In the genomic region with DNA sequence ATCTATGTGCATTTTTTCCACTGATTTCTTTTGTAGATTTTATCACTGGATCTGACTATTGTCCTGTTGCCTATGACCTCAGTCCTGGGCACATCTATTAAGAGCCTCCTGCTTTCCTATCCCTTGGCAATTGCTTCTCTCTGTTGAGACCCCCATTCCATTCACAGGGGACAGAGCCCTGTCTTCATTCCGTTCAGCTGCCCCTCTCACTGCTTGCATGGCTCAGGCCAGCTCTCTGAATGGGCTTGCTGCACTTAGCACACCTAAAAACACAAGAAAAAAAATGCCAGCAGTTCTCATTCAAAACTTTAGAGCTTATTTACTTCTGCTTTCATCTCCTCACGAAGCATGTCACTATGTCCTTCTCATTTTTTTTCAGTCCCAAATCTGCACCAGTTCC, we compare ENCODE assay signal across 17 cellular contexts.
A peak's percentile ranks its signal among the peaks of the same experiment; 100 is the strongest.
DNase-seq lines count a peak whose midpoint lies in the region; ATAC-seq, FAIRE-seq and TF ChIP-seq lines count a peak whose summit lies in the region.
"Had no signal": no experiment of that assay in that cellular context is flagged by ENCODE, and none has a peak within 500 bp of the region (broad histone marks: within the 10 kb centered on the region; RNA-seq: fewer than 3 reads in every experiment).

No MANE protein-coding gene starts in this region.

- H3K79me2 ChIP-seq in H1 (ENCODE audit: control insufficient read depth in 1 of 2, insufficient read depth in 2 of 2, low read length in 2 of 2): no peaks in the 10 kb centered on the region
- H3K79me2 ChIP-seq in mesendoderm (ENCODE audit: control insufficient read depth, insufficient read depth, low read length): no peaks in the 10 kb centered on the region

- no peaks in the 10 kb centered on the region for H3K27me3 Mint-ChIP-seq in stimulated activated memory B cell treated with anti-CD40 and anti-IgM and Interleukin-4, amounts not matched to agents 10 μg/mL and 1 μg/mL and 100 μg/mL, for 72 hours
- H3K27me3 Mint-ChIP-seq: B cell; CD4-positive, alpha-beta T cell had no signal

- no peaks in the 10 kb centered on the region for H3K23me2 ChIP-seq in H1 (ENCODE audit: low read depth, low read length)

- H2BK15ac ChIP-seq in H1 (ENCODE audit: low read length): no peak overlapping the region
- no peak overlapping the region for H2BK15ac ChIP-seq in mesendoderm (replicated peaks; ENCODE audit: low read depth)

- H2AFZ ChIP-seq in H1 (ENCODE audit: low read length): no peak overlapping the region

- H3K4me3 ChIP-seq in HUES64 (ENCODE audit: low read length): no peak overlapping the region
- H3K4me3 ChIP-seq in H1 (ENCODE audit: extremely low read depth in 1 of 4, insufficient read depth in 2 of 4, low read depth in 3 of 4, low read length in 4 of 4): no peak overlapping the region
- no peak overlapping the region for H3K4me3 ChIP-seq in mesendoderm (ENCODE audit: low read length)
- H3K4me3 ChIP-seq: K562 had no signal

- H3K14ac ChIP-seq in H1 (ENCODE audit: insufficient read length): no peak overlapping the region

- no peak overlapping the region for H4K8ac ChIP-seq in H1 (ENCODE audit: extremely low read depth, insufficient read depth, low read length)
- no peak overlapping the region for H4K8ac ChIP-seq in mesendoderm (ENCODE audit: low read depth, low read length)

- H3K27ac Mint-ChIP-seq in stimulated activated memory B cell treated with anti-CD40 and anti-IgM and Interleukin-4, amounts not matched to agents 10 μg/mL and 1 μg/mL and 100 μg/mL, for 72 hours: no peak overlapping the region
- H3K27ac Mint-ChIP-seq: B cell; CD4-positive, alpha-beta T cell had no signal

- no peaks in the 10 kb centered on the region for H3K36me3 Mint-ChIP-seq in stimulated activated memory B cell treated with anti-CD40 and anti-IgM and Interleukin-4, amounts not matched to agents 10 μg/mL and 1 μg/mL and 100 μg/mL, for 72 hours

- H3K4me1 ChIP-seq in HUES64 (ENCODE audit: insufficient read depth, low read length) (peaks cover 41% of the 10 kb centered on the region), H1 (replicated peaks in 1 of 4; ENCODE audit: control insufficient read depth in 3 of 4, insufficient read depth in 4 of 4, low read length in 3 of 4) (peaks cover 0 to 22% (median 7%) of the 10 kb centered on the region in 4 experiments; a peak in 3 of 7 replicates), mesendoderm (ENCODE audit: control insufficient read depth, low read depth, low read length) (peaks cover 2% of the 10 kb centered on the region)

- 0 out of 2 replicates have a peak overlapping the region, but pooled peaks have one; percentile 37 for H2BK20ac ChIP-seq in H1 (ENCODE audit: low read length)

- H3K4me2 ChIP-seq in H1 (ENCODE audit: insufficient read depth in 1 of 2, low read depth in 2 of 2, low read length in 2 of 2) (no peak overlapping the region), mesendoderm (ENCODE audit: low read length) (no peak overlapping the region)

- H3K18ac ChIP-seq in H1 (ENCODE audit: extremely low read depth, low read length) (no peak overlapping the region), mesendoderm (ENCODE audit: low read length) (peak overlapping the region; percentile 22)

- no peak overlapping the region; the same call in 1 of the 2 replicates for H2BK12ac ChIP-seq in H1 (ENCODE audit: low read depth, low read length)

- DNase-seq in H1 (ENCODE audit: low read depth in 1 of 2, low spot score in 2 of 2) (no peak), mesendoderm (peak; percentile 3), Kasumi-1 (lab: John Stamatoyannopoulos, UW) (no peak)
- DNase-seq: C1 segment of cervical spinal cord; CD4-positive, alpha-beta T cell; DMS79 treated with DMSO at 0.1 percent for 48 hours; EL; GDM1; H7 had no signal

- no peaks in the 10 kb centered on the region for H3K9me3 ChIP-seq in HUES64 (ENCODE audit: insufficient read depth, low read depth, low read length)
- H3K9me3 ChIP-seq in H1 (ENCODE audit: insufficient read depth in 2 of 2, low read depth in 1 of 2, low read length in 1 of 2): no peaks in the 10 kb centered on the region

- H3K4me3 Mint-ChIP-seq in stimulated activated memory B cell treated with anti-CD40 and anti-IgM and Interleukin-4, amounts not matched to agents 10 μg/mL and 1 μg/mL and 100 μg/mL, for 72 hours: no peak overlapping the region
- H3K4me3 Mint-ChIP-seq: B cell; CD4-positive, alpha-beta T cell had no signal

- no peaks in the 10 kb centered on the region for H3K27me3 ChIP-seq in HUES64 (ENCODE audit: insufficient read depth, low read length)
- H3K27me3 ChIP-seq in H1 (replicated peaks in 1 of 4; ENCODE audit: control insufficient read depth in 3 of 4, extremely low read depth in 1 of 4, insufficient read depth in 3 of 4, low read length in 3 of 4): no peaks in the 10 kb centered on the region
- H3K27me3 ChIP-seq in mesendoderm (ENCODE audit: insufficient read depth, low read length, poor library complexity): no peaks in the 10 kb centered on the region

- no peaks in the 10 kb centered on the region for H4K20me1 ChIP-seq in H1 (replicated peaks in 1 of 2; ENCODE audit: control insufficient read depth in 1 of 2, insufficient read depth in 2 of 2, low read length in 2 of 2)

- H4K5ac ChIP-seq in H1 (ENCODE audit: insufficient read length, low read depth, low read length) (peak overlapping the region; percentile 39), mesendoderm (ENCODE audit: low read length) (no peak overlapping the region)

- H2AK5ac ChIP-seq in H1 (ENCODE audit: low read depth, low read length) (no peak overlapping the region), mesendoderm (ENCODE audit: low read length) (no peak overlapping the region)

- no peak for TF ChIP-seq CTCF in H1 (IDR thresholded peaks at IDR 0.05; ENCODE audit: control extremely low read depth in 1 of 3, insufficient read depth in 1 of 3, low read depth in 1 of 3, low read length in 3 of 3)

- H2BK5ac ChIP-seq in H1 (ENCODE audit: low read depth, low read length): no peak overlapping the region
- no peak overlapping the region for H2BK5ac ChIP-seq in mesendoderm (ENCODE audit: low read length)

- H3K9me3 Mint-ChIP-seq in stimulated activated memory B cell treated with anti-CD40 and anti-IgM and Interleukin-4, amounts not matched to agents 10 μg/mL and 1 μg/mL and 100 μg/mL, for 72 hours: peaks cover 6% of the 10 kb centered on the region

- no peak for TF ChIP-seq RAD21 in H1 (IDR thresholded peaks at IDR 0.05 in 1 of 2, conservative IDR thresholded peaks at IDR 0.05 in 1 of 2; ENCODE audit: low read depth in 2 of 2, low read length in 2 of 2)

- no peaks in the 10 kb centered on the region for H3K4me1 Mint-ChIP-seq in stimulated activated memory B cell treated with anti-CD40 and anti-IgM and Interleukin-4, amounts not matched to agents 10 μg/mL and 1 μg/mL and 100 μg/mL, for 72 hours
- H3K4me1 Mint-ChIP-seq: B cell had no signal

- no peak overlapping the region for H3K9ac ChIP-seq in HUES64 (ENCODE audit: low read depth, low read length)
- H3K9ac ChIP-seq in H1 (replicated peaks in 1 of 4; ENCODE audit: extremely low read depth in 1 of 4, low read depth in 3 of 4, low read length in 3 of 4): no peak overlapping the region
- no peak overlapping the region for H3K9ac ChIP-seq in mesendoderm (ENCODE audit: low read length)

- FAIRE-seq in H1 (lab: Jason Lieb, UNC): no peak
- FAIRE-seq: GM12892, HTR-8/SVneo, K562 had no signal

- H3K27ac ChIP-seq in HUES64 (ENCODE audit: low read depth, low read length): peak overlapping the region; percentile 15; the same call in 1 of the 2 replicates
- H3K27ac ChIP-seq in H1 (ENCODE audit: low read depth, low read length): no peak overlapping the region
- H3K27ac ChIP-seq in mesendoderm (ENCODE audit: low read depth, low read length): no peak overlapping the region
- peak overlapping the region; percentile 48 for H3K27ac ChIP-seq in temporal lobe (ENCODE audit: low read depth, low read length)

- H3K23ac ChIP-seq in H1 (ENCODE audit: insufficient read length): no peak overlapping the region
- no peak overlapping the region for H3K23ac ChIP-seq in mesendoderm (ENCODE audit: low read length)

- POLR2A ChIA-PET in H1 (lab: Charles Lee; ENCODE audit: partially characterized antibody): no interaction called here

- H3K79me1 ChIP-seq in H1 (ENCODE audit: low read depth, low read length) (no peaks in the 10 kb centered on the region), mesendoderm (ENCODE audit: low read length) (no peaks in the 10 kb centered on the region)

- H2BK120ac ChIP-seq in H1 (replicated peaks; ENCODE audit: low read depth, low read length): no peak overlapping the region
- H2BK120ac ChIP-seq in mesendoderm (ENCODE audit: low read depth, low read length): no peak overlapping the region

- TF ChIP-seq EP300 in H1 (IDR thresholded peaks at IDR 0.05; ENCODE audit: borderline replicate concordance in 1 of 2, low read depth in 2 of 2, low read length in 2 of 2): no peak

- WGBS in HUES64: 47% methylated on average over 2 of the region's 2 CpGs
- 54% methylated on average over 2 of the region's 2 CpGs; no CpG with 5 or more reads in 1 of the 2 experiments for WGBS in H1 (ENCODE audit: extremely low coverage in 1 of 2, insufficient coverage in 1 of 2, insufficient read length in 1 of 2, insufficient replicate concordance in 2 of 2, low coverage in 1 of 2, low lambda C conversion rate in 2 of 2, missing lambda C conversion rate in 1 of 2), 2 experiments
- WGBS in mesendoderm (ENCODE audit: extremely low coverage, insufficient coverage, low lambda C conversion rate): no CpG with 5 or more reads among the region's 2 CpGs

- H3K56ac ChIP-seq in H1 (replicated peaks; ENCODE audit: insufficient read length, low read depth, low read length) (peak overlapping the region; percentile 44), mesendoderm (ENCODE audit: low read length) (no peak overlapping the region)

- CTCF ChIA-PET in H1 (lab: Charles Lee; ENCODE audit: partially characterized antibody): interaction anchor here (0.6 to 1.4 kb wide), 3 partner anchors 21 to 1242 kb away, joined by 3 read pairs; no protein-coding TSS in a partner anchor

- no peak for ATAC-seq in stimulated activated memory B cell treated with anti-CD40 and anti-IgM and Interleukin-4, amounts not matched to agents 10 μg/mL and 1 μg/mL and 100 μg/mL, for 72 hours
- no peak for ATAC-seq in HG02759 (IDR thresholded peaks at IDR 0.05; ENCODE audit: unreplicated experiment)
- ATAC-seq: K562 had no signal

- H3K36me3 ChIP-seq in HUES64 (ENCODE audit: insufficient read depth, low read length): no peaks in the 10 kb centered on the region
- no peaks in the 10 kb centered on the region; a peak in 1 of 8 replicates for H3K36me3 ChIP-seq in H1 (ENCODE audit: control insufficient read depth in 2 of 4, insufficient read depth in 4 of 4, low read length in 3 of 4)
- no peaks in the 10 kb centered on the region for H3K36me3 ChIP-seq in mesendoderm (ENCODE audit: control insufficient read depth, insufficient read depth, low read length)

- no peak overlapping the region for H3K4ac ChIP-seq in H1 (replicated peaks; ENCODE audit: insufficient read length, low read depth, low read length)
- H3K4ac ChIP-seq in mesendoderm (ENCODE audit: low read depth, low read length): no peak overlapping the region

- peak overlapping the region; percentile 59 for H4K91ac ChIP-seq in H1 (replicated peaks; ENCODE audit: insufficient read length, low read length)

- no peak for TF ChIP-seq POLR2A in H1 (IDR thresholded peaks at IDR 0.05; ENCODE audit: control extremely low read depth in 1 of 2, low read depth in 2 of 2, low read length in 2 of 2)

TF ChIP-seq in H1, 55 proteins besides CTCF, POLR2A, EP300 and RAD21 (continues in another document):
- no peak for TF ChIP-seq CEBPB (IDR thresholded peaks at IDR 0.05; ENCODE audit: low read depth, low read length)
- no peak for TF ChIP-seq SP2 (IDR thresholded peaks at IDR 0.05; ENCODE audit: low read length)

Comparison
In these comparisons a context has a peak if more than half of its experiments do, and no peak if none do; other contexts are left out.
1. H3K27ac ChIP-seq: peak in HUES64 (single experiment) and temporal lobe (single experiment); none in H1 (single experiment) and mesendoderm (single experiment).